In the genomic region with DNA sequence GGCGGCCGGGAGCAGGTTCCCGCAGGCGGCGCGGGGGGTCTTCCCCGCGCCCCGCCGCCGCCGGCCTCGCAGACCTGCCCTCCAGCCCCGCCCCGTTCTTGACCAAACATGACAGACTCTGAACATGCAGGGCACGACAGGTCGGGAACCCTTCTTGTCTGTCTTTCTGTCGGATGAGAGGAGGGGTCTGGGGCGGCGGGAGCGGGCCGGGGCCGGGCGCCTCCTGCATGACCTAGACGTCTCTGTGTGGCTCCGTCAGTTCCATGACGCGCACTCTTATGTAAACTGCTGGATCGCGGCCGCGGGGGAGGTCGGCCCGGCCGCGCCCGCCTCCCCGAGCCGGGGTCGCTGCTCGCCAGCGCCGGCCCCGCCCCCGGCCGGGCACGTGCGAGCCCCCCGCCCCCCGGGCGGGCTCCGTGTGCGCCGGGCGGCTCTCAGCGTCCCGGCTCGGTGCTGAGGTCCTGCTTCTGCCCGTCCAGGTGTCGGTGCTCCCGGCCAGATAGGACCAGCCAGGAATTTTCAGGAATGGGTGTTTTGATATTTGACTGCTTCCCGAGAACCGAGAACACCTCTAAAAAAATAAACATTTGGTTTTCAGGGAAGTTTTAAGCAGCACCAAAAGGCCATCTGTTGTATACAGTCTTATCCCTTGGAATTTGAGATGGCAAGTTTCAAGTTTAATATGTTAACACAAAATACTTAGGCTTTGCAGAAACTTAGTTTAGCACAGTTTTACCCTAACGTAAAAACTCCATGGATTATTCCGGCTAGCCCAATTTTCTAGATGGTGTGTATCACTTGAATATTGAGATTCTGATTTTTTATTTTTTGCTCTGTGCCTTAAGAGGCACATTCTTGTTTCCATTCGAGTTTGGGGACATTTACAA, we compare ENCODE assay signal across 8 cellular contexts. TPM values are rescaled to one million over a fixed set of nuclear protein-coding genes. Genes with fewer than 3 reads are reported as not detected.
DNase-seq lines count a peak whose midpoint lies in the region; ATAC-seq and TF ChIP-seq lines count a peak whose summit lies in the region.

No MANE protein-coding gene starts in this region.

- CTCF ChIA-PET in BJ (lab: Yijun Ruan, JAX) = no interaction called here

- POLR2A ChIA-PET in BJ (lab: Charles Lee) = interaction anchor here (0.7 kb wide), 1 partner anchor 72 kb away, joined by 3 read pairs; no protein-coding TSS in a partner anchor

- no peaks in the 10 kb centered on the region for H3K36me3 ChIP-seq in BJ (ENCODE audit: control insufficient read depth, insufficient read depth, low read length)

- DNase-seq in BJ (ENCODE audit: low read depth) = peak; percentile 16
- DNase-seq in NCI-H748 (lab: John Stamatoyannopoulos, UW; ENCODE audit: unreplicated experiment) = peak; percentile 87
- DNase-seq in activated CD4-positive, alpha-beta T cell treated with anti-CD3 and anti-CD28 coated beads, Interleukin-2, amount 50 U/mL, for 48 hours = peak; percentile 78 to 82
- peak; percentile 86 to 94 for DNase-seq in dermis microvascular lymphatic vessel endothelial cell (ENCODE audit: low read depth in 2 of 2)
- DNase-seq in lower leg skin (ENCODE audit: low spot score in 2 of 2) = peak; percentile 78 to 96
- peak; percentile 72 to 82 for DNase-seq in stimulated activated CD4-positive, alpha-beta T cell treated with anti-CD3 and anti-CD28 coated beads, Interleukin-4, amount 100 ng/mL, for 4 hours

- TF ChIP-seq CTCF in BJ (IDR thresholded peaks at IDR 0.05; ENCODE audit: insufficient read depth, low read depth, low read length) = no peak
- no peak for TF ChIP-seq CTCF in lower leg skin (IDR thresholded peaks at IDR 0.05)

- H3K4me3 ChIP-seq in BJ (ENCODE audit: low read depth, low read length) = peak overlapping the region; percentile 85
- peak overlapping the region; percentile 82 for H3K4me3 ChIP-seq in lower leg skin (ENCODE audit: low read depth, poor library complexity, severe bottlenecking)

- intact Hi-C loops in lower leg skin (cut with DNase I; ENCODE audit: low total_unique reads) = no loop called here

- no peaks in the 10 kb centered on the region for H3K27me3 ChIP-seq in BJ (ENCODE audit: control insufficient read depth, insufficient read depth, low read length)

- peak in 1 of 2 donors; percentile 83 for TF ChIP-seq POLR2A in lower leg skin (IDR thresholded peaks at IDR 0.05)

- WGBS in lower leg skin, 2 donors = 0 to 2% methylated on average over 23 to 42 of the region's 66 CpGs

- peak; percentile 57 for ATAC-seq in GM19324 (IDR thresholded peaks at IDR 0.05; ENCODE audit: low FRiP score, unreplicated experiment)
- peak; percentile 46 for ATAC-seq in HG03460 (IDR thresholded peaks at IDR 0.05; ENCODE audit: unreplicated experiment)

RNA-seq across cellular contexts. Expression of gene ZC3H6, which starts 0.7 kb away (rescaled TPM):
- polyA plus RNA-seq in BJ (2011; rRNA removed) = 1.2 and 1.4 TPM in 2 replicates
- 2.2 and 2.9 TPM in 2 replicates for polyA minus RNA-seq in BJ (2011; rRNA and poly(A)+ RNA removed)
- total RNA-seq in dermis microvascular lymphatic vessel endothelial cell = 1.8 and 2.0 TPM in 2 replicates
- total RNA-seq in lower leg skin = 10 to 100 TPM in 3 of 4 donors, 1 to 10 TPM in 1; 9.7 to 24.4 (median 12.6) TPM

RNA-seq across cellular contexts. Expression of gene ZC3H8, which starts 21.3 kb away (rescaled TPM):
- polyA plus RNA-seq in BJ (2011; rRNA removed) = 0.99 and 3.6 TPM in 2 replicates
- 0.09 and 1.2 TPM in 2 replicates for polyA minus RNA-seq in BJ (2011; rRNA and poly(A)+ RNA removed)
- total RNA-seq in dermis microvascular lymphatic vessel endothelial cell = 2.7 TPM in 2 replicates
- 10 to 100 TPM in 2 of 4 donors, 1 to 10 TPM in 2; 7.9 to 41.0 (median 12.4) TPM for total RNA-seq in lower leg skin

Comparison
In these comparisons a context has a peak if more than half of its experiments do, and no peak if none do; other contexts are left out.
1. Peak in every context shown above with its lines: DNase-seq, ATAC-seq and H3K4me3 ChIP-seq.
2. DNase-seq: peak in every context shown above with its lines; median percentile 90 in dermis microvascular lymphatic vessel endothelial cell; 87 in NCI-H748; 87 in lower leg skin; 80 in activated CD4-positive, alpha-beta T cell treated with anti-CD3 and anti-CD28 coated beads, Interleukin-2, amount 50 U/mL, for 48 hours; 77 in stimulated activated CD4-positive, alpha-beta T cell treated with anti-CD3 and anti-CD28 coated beads, Interleukin-4, amount 100 ng/mL, for 4 hours; 16 in BJ.